1 cellular context compared by ENCODE assay signal in genomic region chr6:158869010-158869603, GRCh38.
TF ChIP-seq lines count a peak whose summit lies in the region.

No MANE protein-coding gene starts in this region.

TF ChIP-seq in K562, 482 proteins besides CTCF, POLR2A, EP300 and RAD21 (continued from another document):
- TF ChIP-seq ZBTB40 (IDR thresholded peaks at IDR 0.05) (peak; percentile 39; the same call in 1 of the 2 replicates), ZBTB40 (CRISPR knock-in tag; IDR thresholded peaks at IDR 0.05) (no peak), ID3 (CRISPR knock-in tag; IDR thresholded peaks at IDR 0.05) (0 out of 2 replicates have a peak, but pooled peaks have one; percentile 66), ID3 (tag; IDR thresholded peaks at IDR 0.05) (peak; percentile 93), DNMT1 (IDR thresholded peaks at IDR 0.05) (no peak), MBD2 (IDR thresholded peaks at IDR 0.05; ENCODE audit: borderline replicate concordance, low read depth) (peak; percentile 22; the same call in 1 of the 2 replicates), RNF219 (CRISPR knock-in tag; IDR thresholded peaks at IDR 0.05) (no peak), EHMT2 (IDR thresholded peaks at IDR 0.05) (peak; percentile 64; the same call in 1 of the 2 replicates), TAF7 (tag; IDR thresholded peaks at IDR 0.05) (peak; percentile 71), HNRNPL (IDR thresholded peaks at IDR 0.05; ENCODE audit: low read depth, low read length) (peak; percentile 81), SMARCE1 (IDR thresholded peaks at IDR 0.05) (peak; percentile 78), MIER1 (IDR thresholded peaks at IDR 0.05; ENCODE audit: low read depth) (peak; percentile 25; the same call in 1 of the 2 replicates), RNF2 (IDR thresholded peaks at IDR 0.05) (peak; percentile 84), CCNT2 (IDR thresholded peaks at IDR 0.05; ENCODE audit: borderline replicate concordance, extremely low read depth, insufficient read length, low read depth, low read length) (no peak), TCF7L2 (IDR thresholded peaks at IDR 0.05; ENCODE audit: low read depth, low read length) (0 out of 2 replicates have a peak, but pooled peaks have one; percentile 43), SIN3B (IDR thresholded peaks at IDR 0.05; ENCODE audit: low read depth) (no peak), HINFP (tag; conservative IDR thresholded peaks at IDR 0.05; ENCODE audit: low read depth) (0 out of 2 replicates have a peak, but pooled peaks have one; percentile 28), NCOA6 (IDR thresholded peaks at IDR 0.05) (peak; percentile 83), BRD9 (IDR thresholded peaks at IDR 0.05; ENCODE audit: low read depth, partially characterized antibody) (peak; percentile 97), TRIM28 (IDR thresholded peaks at IDR 0.05) (peak; percentile 76; the same call in 1 of the 2 replicates), TOE1 (IDR thresholded peaks at IDR 0.05; ENCODE audit: borderline replicate concordance) (peak; percentile 41), TOE1 (CRISPR knock-in tag; IDR thresholded peaks at IDR 0.05; ENCODE audit: borderline replicate concordance, low read depth) (peak; percentile 93; the same call in 1 of the 2 replicates), CGGBP1 (CRISPR knock-in tag; IDR thresholded peaks at IDR 0.05) (peak; percentile 5; the same call in 1 of the 2 replicates), ZNF445 (CRISPR knock-in tag; IDR thresholded peaks at IDR 0.05; ENCODE audit: low read depth) (no peak), E2F1 (CRISPR knock-in tag; IDR thresholded peaks at IDR 0.05) (peak; percentile 89), HOXB6 (CRISPR knock-in tag; IDR thresholded peaks at IDR 0.05; ENCODE audit: borderline replicate concordance) (no peak), MAX (CRISPR knock-in tag; IDR thresholded peaks at IDR 0.05) (peak; percentile 66), CTBP1 (IDR thresholded peaks at IDR 0.05; ENCODE audit: borderline replicate concordance) (0 out of 2 replicates have a peak, but pooled peaks have one; percentile 19), RB1 (IDR thresholded peaks at IDR 0.05; ENCODE audit: low read depth) (peak; percentile 80; the same call in 1 of the 2 replicates), MAFG (tag; conservative IDR thresholded peaks at IDR 0.05) (peak; percentile 38; the same call in 1 of the 2 replicates), L3MBTL2 (IDR thresholded peaks at IDR 0.05) (peak; percentile 96), NFYB (IDR thresholded peaks at IDR 0.05; ENCODE audit: extremely low read depth, insufficient read length) (peak; percentile 79), HEY1 (CRISPR knock-in tag; IDR thresholded peaks at IDR 0.05; ENCODE audit: borderline replicate concordance) (no peak), POLR2AphosphoS5 (IDR thresholded peaks at IDR 0.05; ENCODE audit: control insufficient read depth, insufficient read depth, low read depth, low read length) (peak; percentile 48; the same call in 1 of the 2 replicates), SMAD4 (CRISPR knock-in tag; conservative IDR thresholded peaks at IDR 0.05) (peak; percentile 77), FOXK1 (CRISPR knock-in tag; IDR thresholded peaks at IDR 0.05; ENCODE audit: borderline replicate concordance) (no peak; the same call in 1 of the 2 replicates), HDAC1 (IDR thresholded peaks at IDR 0.05) (peak in 1 of 2 experiments; percentile 76; a peak in 2 of 4 replicates), NEUROD1 (IDR thresholded peaks at IDR 0.05; ENCODE audit: borderline replicate concordance, low read depth, low read length, partially characterized antibody) (no peak), AFF4 (CRISPR knock-in tag; IDR thresholded peaks at IDR 0.05) (peak; percentile 16; the same call in 1 of the 2 replicates), NFE2 (IDR thresholded peaks at IDR 0.05; ENCODE audit: low read depth) (peak; percentile 39; the same call in 1 of the 2 replicates), KDM2B (CRISPR knock-in tag; IDR thresholded peaks at IDR 0.05) (peak; percentile 77; the same call in 1 of the 2 replicates), POLR2AphosphoS2 (IDR thresholded peaks at IDR 0.05; ENCODE audit: low read length) (no peak)
